Comparison of ENCODE assay signal across 10 cellular contexts in the genomic region with DNA sequence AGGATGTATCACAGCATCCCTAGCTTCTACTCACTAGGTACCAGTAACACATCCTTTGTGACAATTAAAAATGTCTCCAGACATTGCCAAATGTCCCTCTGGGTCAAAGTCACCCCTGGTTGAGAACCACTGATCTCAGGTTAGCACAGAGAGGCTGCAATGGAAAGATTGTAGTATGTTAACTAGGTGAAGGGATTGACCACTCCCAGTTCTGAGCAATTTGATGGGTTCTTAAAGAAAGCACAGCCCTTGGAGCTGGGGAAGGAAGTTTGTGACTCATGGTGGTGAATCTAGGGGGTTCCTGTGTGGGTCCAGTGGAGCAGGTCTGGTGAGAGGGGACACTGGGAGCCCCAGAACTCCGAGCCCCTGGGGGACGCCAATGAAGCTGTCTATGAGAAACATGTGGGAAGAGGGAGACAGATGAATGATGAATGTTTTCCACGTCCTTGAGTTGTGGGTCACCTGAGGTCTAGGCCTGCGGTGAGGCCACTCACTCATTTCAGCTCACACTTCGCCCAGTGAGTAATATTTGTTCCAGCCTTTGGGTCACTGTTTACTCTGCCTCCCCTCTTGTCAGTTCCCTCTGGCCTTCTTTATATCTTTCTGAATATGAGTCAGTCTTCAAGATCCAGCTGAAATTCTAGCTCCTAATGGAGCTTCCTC.
DNase-seq lines count a peak whose midpoint lies in the region; ATAC-seq, FAIRE-seq and TF ChIP-seq lines count a peak whose summit lies in the region.
"Had no signal": no experiment of that assay in that cellular context is flagged by ENCODE, and none has a peak within 500 bp of the region (broad histone marks: within the 10 kb centered on the region; RNA-seq: fewer than 3 reads in every experiment).

No MANE protein-coding gene starts in this region.

- CTCF ChIA-PET in PC-3 (lab: Charles Lee), result interaction anchor here (1.4 kb wide), 1 partner anchor 263 kb away, joined by 8 read pairs; no protein-coding TSS in a partner anchor

- H3K27me3 ChIP-seq in PC-3 (ENCODE audit: low read length), result 0 out of 2 replicates have a peak, but pooled peaks cover 8% of the 10 kb centered on the region

- intact Hi-C loops in PC-3 (cut with micrococcal nuclease), result loop anchor here (1.0 to 2.0 kb wide), 9 partner anchors 15 to 530 kb away; partner anchors contain the start of gene ZNF503

- no peak overlapping the region for H3K4me3 Mint-ChIP-seq in progenitor cell of endocrine pancreas (ENCODE audit: low read depth)

- peak overlapping the region; percentile 30 for H3K9ac ChIP-seq in PC-3 (ENCODE audit: low read length)

- peak overlapping the region; percentile 69 for H3K4me2 ChIP-seq in PC-3 (ENCODE audit: low read length)

- H2AFZ ChIP-seq in PC-3 (ENCODE audit: low read length), result peak overlapping the region; percentile 44

- peaks cover 48% of the 10 kb centered on the region for H3K4me1 ChIP-seq in PC-3 (ENCODE audit: insufficient read depth, low read length)

- H3K79me2 ChIP-seq in PC-3 (ENCODE audit: low read length), result no peaks in the 10 kb centered on the region

- H3K27ac Mint-ChIP-seq in progenitor cell of endocrine pancreas, result no peak overlapping the region
- H3K27ac Mint-ChIP-seq: activated naive CD4-positive, alpha-beta T cell treated with anti-CD3 and anti-CD28 coated beads for 36 hours had no signal

- peaks cover 7% of the 10 kb centered on the region for H3F3A ChIP-seq in PC-3 (ENCODE audit: low read length, unreplicated experiment)

- H3K27ac ChIP-seq in PC-3 (ENCODE audit: low read length), result peak overlapping the region; percentile 76

- DNase-seq in PC-3, result peak; percentile 100
- DNase-seq in fibroblast of gingiva (ENCODE audit: low read depth), result peak; percentile 60
- DNase-seq in skeletal muscle cell (ENCODE audit: low read depth), result peak; percentile 94
- DNase-seq in frontal cortex (ENCODE audit: low spot score in 2 of 2), result no peak
- no peak for DNase-seq in progenitor cell of endocrine pancreas (ENCODE audit: low spot score, unreplicated experiment)
- no peak for DNase-seq in T-helper 9 cell
- DNase-seq: activated naive CD4-positive, alpha-beta T cell treated with anti-CD3 and anti-CD28 coated beads for 36 hours; NCI-H1417 treated with DMSO at 0.1 percent for 48 hours had no signal

- no peaks in the 10 kb centered on the region for H3K9me2 ChIP-seq in PC-3 (replicated peaks; ENCODE audit: low read length)

- no peaks in the 10 kb centered on the region for H3K36me3 ChIP-seq in PC-3 (ENCODE audit: low read depth, low read length)

- H3K9me3 Mint-ChIP-seq in progenitor cell of endocrine pancreas (ENCODE audit: low read depth), result no peaks in the 10 kb centered on the region
- H3K9me3 Mint-ChIP-seq: activated naive CD4-positive, alpha-beta T cell treated with anti-CD3 and anti-CD28 coated beads for 36 hours had no signal

- peaks cover 35% of the 10 kb centered on the region for H3K4me1 Mint-ChIP-seq in progenitor cell of endocrine pancreas (ENCODE audit: low read depth)

- FAIRE-seq in frontal cortex (lab: Jason Lieb, UNC), result no peak

- BruUV-seq in PC-3 (replicated peaks; lab: Mats Ljungman, UMichigan), result TSS peak; percentile 95

- H3K9me3 ChIP-seq in PC-3 (ENCODE audit: low read length), result no peaks in the 10 kb centered on the region

- no peaks in the 10 kb centered on the region for H3K36me3 Mint-ChIP-seq in progenitor cell of endocrine pancreas (ENCODE audit: insufficient read depth)

- peak; percentile 72 for ATAC-seq in GM18867 (IDR thresholded peaks at IDR 0.05; ENCODE audit: unreplicated experiment)
- ATAC-seq in PC-3, result peak; percentile 93
- ATAC-seq in GM21423 (IDR thresholded peaks at IDR 0.05; ENCODE audit: unreplicated experiment), result no peak

- H4K20me1 ChIP-seq in PC-3 (ENCODE audit: low read length), result no peaks in the 10 kb centered on the region

- H3K4me3 ChIP-seq in PC-3 (ENCODE audit: low read length), result peak overlapping the region; percentile 8
- H3K4me3 ChIP-seq in skeletal muscle cell (ENCODE audit: low read depth, low read length), result no peak overlapping the region

- POLR2A ChIA-PET in PC-3 (lab: Charles Lee; ENCODE audit: unreplicated experiment), result interaction anchor here (0.6 to 1.3 kb wide), 4 partner anchors 90 to 554 kb away, joined by 3 to 9 read pairs (median 4); partner anchors contain the start of gene ZNF503

- TF ChIP-seq CTCF in PC-3 (conservative IDR thresholded peaks at IDR 0.05; ENCODE audit: low read depth, low read length) (0 out of 2 replicates have a peak, but pooled peaks have one; percentile 19), progenitor cell of endocrine pancreas (IDR thresholded peaks at IDR 0.05; ENCODE audit: unreplicated experiment) (no peak)

- peaks cover 16% of the 10 kb centered on the region for H3K27me3 Mint-ChIP-seq in progenitor cell of endocrine pancreas

Comparison
In these comparisons a context has a peak if more than half of its experiments do, and no peak if none do; other contexts are left out.
1. DNase-seq: peak in PC-3 (single experiment), fibroblast of gingiva (single experiment) and skeletal muscle cell (single experiment); none in frontal cortex (0 of 2), progenitor cell of endocrine pancreas (single experiment) and T-helper 9 cell (single experiment).